Comparison of ENCODE assay signal across 20 cellular contexts in genomic region chr2:62743506-62743905, GRCh38.
"Had no signal": no experiment of that assay in that cellular context is flagged by ENCODE, and none has a peak within 500 bp of the region (broad histone marks: within the 10 kb centered on the region; RNA-seq: fewer than 3 reads in every experiment).

No MANE protein-coding gene starts in this region.

- ATAC-seq: activated CD4-positive, alpha-beta T cell treated with anti-CD3 and anti-CD28 coated beads for 36 hours; activated CD8-positive, alpha-beta memory T cell treated with anti-CD3 and anti-CD28 coated beads, Interleukin-2, amount 10 ng/mL, durations not matched to agents 7 days and 5 days; effector memory CD8-positive, alpha-beta T cell; left cardiac atrium; stimulated activated effector memory CD8-positive, alpha-beta T cell treated with anti-CD3 and anti-CD28 coated beads, Interleukin-12 subunit alpha, Interleukin-12 subunit beta, amount 100 ng/mL, for 72 hours had no signal

- H3K27me3 ChIP-seq: hepatocyte, ovary had no signal

- H3K36me3 Mint-ChIP-seq: stimulated activated effector memory CD8-positive, alpha-beta T cell treated with anti-CD3 and anti-CD28 coated beads, Interleukin-12 subunit alpha, Interleukin-12 subunit beta, amount 100 ng/mL, for 72 hours had no signal

- H3K36me3 ChIP-seq: ovary, thoracic aorta, WERI-Rb-1 had no signal

- H3K27ac ChIP-seq: hepatocyte, ovary, thoracic aorta, WERI-Rb-1 had no signal

- H3K27ac Mint-ChIP-seq: activated CD4-positive, alpha-beta memory T cell treated with anti-CD3 and anti-CD28 coated beads for 36 hours; activated CD4-positive, alpha-beta T cell treated with anti-CD3 and anti-CD28 coated beads for 36 hours; activated CD8-positive, alpha-beta memory T cell treated with anti-CD3 and anti-CD28 coated beads, Interleukin-2, amount 10 ng/mL, durations not matched to agents 7 days and 5 days; activated naive CD4-positive, alpha-beta T cell treated with anti-CD3 and anti-CD28 coated beads, Interleukin-2, amount 10 ng/mL, durations not matched to agents 7 days and 5 days; effector memory CD8-positive, alpha-beta T cell; stimulated activated effector memory CD8-positive, alpha-beta T cell treated with anti-CD3 and anti-CD28 coated beads, Interleukin-12 subunit alpha, Interleukin-12 subunit beta, amount 100 ng/mL, for 72 hours had no signal

- H3K9me3 ChIP-seq: ovary, thoracic aorta had no signal

- H3K4me1 Mint-ChIP-seq: activated CD8-positive, alpha-beta memory T cell treated with anti-CD3 and anti-CD28 coated beads, Interleukin-2, amount 10 ng/mL, durations not matched to agents 7 days and 5 days had no signal

- H2AFZ ChIP-seq: hepatocyte had no signal

- H3K27me3 Mint-ChIP-seq: activated CD4-positive, alpha-beta memory T cell treated with anti-CD3 and anti-CD28 coated beads for 36 hours; activated CD4-positive, alpha-beta T cell treated with anti-CD3 and anti-CD28 coated beads for 36 hours; activated CD8-positive, alpha-beta memory T cell treated with anti-CD3 and anti-CD28 coated beads, Interleukin-2, amount 10 ng/mL, durations not matched to agents 7 days and 5 days; activated naive CD4-positive, alpha-beta T cell treated with anti-CD3 and anti-CD28 coated beads, Interleukin-2, amount 10 ng/mL, durations not matched to agents 7 days and 5 days; effector memory CD8-positive, alpha-beta T cell had no signal

- H3K4me3 ChIP-seq: hepatocyte, lung, ovary, thoracic aorta had no signal

- H3K4me3 Mint-ChIP-seq: activated CD4-positive, alpha-beta memory T cell treated with anti-CD3 and anti-CD28 coated beads for 36 hours; activated CD4-positive, alpha-beta T cell treated with anti-CD3 and anti-CD28 coated beads for 36 hours; activated CD8-positive, alpha-beta memory T cell treated with anti-CD3 and anti-CD28 coated beads, Interleukin-2, amount 10 ng/mL, durations not matched to agents 7 days and 5 days; activated naive CD4-positive, alpha-beta T cell treated with anti-CD3 and anti-CD28 coated beads, Interleukin-2, amount 10 ng/mL, durations not matched to agents 7 days and 5 days; effector memory CD8-positive, alpha-beta T cell; neural crest cell; stimulated activated effector memory CD8-positive, alpha-beta T cell treated with anti-CD3 and anti-CD28 coated beads, Interleukin-12 subunit alpha, Interleukin-12 subunit beta, amount 100 ng/mL, for 72 hours had no signal

- DNase-seq: activated CD4-positive, alpha-beta memory T cell treated with anti-CD3 and anti-CD28 coated beads for 36 hours; activated CD4-positive, alpha-beta T cell treated with anti-CD3 and anti-CD28 coated beads for 36 hours; activated CD8-positive, alpha-beta memory T cell treated with anti-CD3 and anti-CD28 coated beads, Interleukin-2, amount 10 ng/mL, durations not matched to agents 7 days and 5 days; activated naive CD4-positive, alpha-beta T cell treated with anti-CD3 and anti-CD28 coated beads, Interleukin-2, amount 10 ng/mL, durations not matched to agents 7 days and 5 days; activated T-cell treated with anti-CD3 and anti-CD28 coated beads, Interleukin-2, amount 50 U/mL, for 1 hour; dermis blood vessel endothelial cell; effector memory CD8-positive, alpha-beta T cell; left cardiac atrium; midbrain; ovary; stimulated activated CD4-positive, alpha-beta T cell treated with anti-CD3 and anti-CD28 coated beads, Interleukin-12 subunit alpha, Interleukin-12 subunit beta, amount 100 ng/mL, for 4 hours; WERI-Rb-1 had no signal

- H3K4me2 ChIP-seq: hepatocyte had no signal

- H3K9me3 Mint-ChIP-seq: activated CD4-positive, alpha-beta memory T cell treated with anti-CD3 and anti-CD28 coated beads for 36 hours; activated naive CD4-positive, alpha-beta T cell treated with anti-CD3 and anti-CD28 coated beads, Interleukin-2, amount 10 ng/mL, durations not matched to agents 7 days and 5 days; effector memory CD8-positive, alpha-beta T cell; neural crest cell; stimulated activated effector memory CD8-positive, alpha-beta T cell treated with anti-CD3 and anti-CD28 coated beads, Interleukin-12 subunit alpha, Interleukin-12 subunit beta, amount 100 ng/mL, for 72 hours had no signal

- FAIRE-seq: astrocyte, bronchial epithelial cell, frontal cortex had no signal
